1 cellular context compared by ENCODE assay signal in genomic region chr13:79393564-79394249, GRCh38.
TF ChIP-seq lines count a peak whose summit lies in the region.

No MANE protein-coding gene starts in this region.

TF ChIP-seq in HepG2, 621 proteins besides CTCF, POLR2A, EP300 and RAD21 (continued from another document and continues in another):
- no peak for TF ChIP-seq TCF7 (IDR thresholded peaks at IDR 0.05; ENCODE audit: low read depth)
- TF ChIP-seq TEAD3 (CRISPR knock-in tag; optimal IDR thresholded peaks at IDR 0.05; ENCODE audit: borderline replicate concordance), result peak; percentile 13
- peak; percentile 47; the same call in 1 of the 2 replicates for TF ChIP-seq SOX13 (IDR thresholded peaks at IDR 0.05)
- TF ChIP-seq SOX13 (CRISPR knock-in tag; conservative IDR thresholded peaks at IDR 0.05 in 1 of 2, IDR thresholded peaks at IDR 0.05 in 1 of 2), result peak in 1 of 2 experiments; percentile 86; a peak in 2 of 4 replicates
- TF ChIP-seq IKZF4 (CRISPR knock-in tag; IDR thresholded peaks at IDR 0.05; ENCODE audit: borderline replicate concordance, low read depth, not compliant biosample characterization), result no peak
- no peak for TF ChIP-seq NFYB (CRISPR knock-in tag; IDR thresholded peaks at IDR 0.05)
- TF ChIP-seq ARID2 (CRISPR knock-in tag; IDR thresholded peaks at IDR 0.05; ENCODE audit: borderline replicate concordance), result peak; percentile 70; the same call in 1 of the 2 replicates
- peak; percentile 41; the same call in 1 of the 2 replicates for TF ChIP-seq KMT2B (CRISPR knock-in tag; IDR thresholded peaks at IDR 0.05)
- 0 out of 2 replicates have a peak, but pooled peaks have one; percentile 11 for TF ChIP-seq ERF (CRISPR knock-in tag; IDR thresholded peaks at IDR 0.05)
- TF ChIP-seq SAP130 (CRISPR knock-in tag; IDR thresholded peaks at IDR 0.05; ENCODE audit: low read depth), result peak; percentile 77
- TF ChIP-seq ZNF605 (CRISPR knock-in tag; IDR thresholded peaks at IDR 0.05), result peak; percentile 90
- TF ChIP-seq ARID4A (CRISPR knock-in tag; IDR thresholded peaks at IDR 0.05; ENCODE audit: borderline replicate concordance), result peak; percentile 74; the same call in 1 of the 2 replicates
- no peak for TF ChIP-seq ZSCAN9 (CRISPR knock-in tag; IDR thresholded peaks at IDR 0.05; ENCODE audit: borderline replicate concordance)
- peak; percentile 41 for TF ChIP-seq SALL1 (CRISPR knock-in tag; IDR thresholded peaks at IDR 0.05)
- TF ChIP-seq ZNF674 (CRISPR knock-in tag; IDR thresholded peaks at IDR 0.05; ENCODE audit: low read depth), result no peak
- peak; percentile 57; the same call in 1 of the 2 replicates for TF ChIP-seq SNAPC2 (CRISPR knock-in tag; IDR thresholded peaks at IDR 0.05)
- peak; percentile 85 for TF ChIP-seq PATZ1 (CRISPR knock-in tag; IDR thresholded peaks at IDR 0.05)
- TF ChIP-seq SIX1 (CRISPR knock-in tag; IDR thresholded peaks at IDR 0.05; ENCODE audit: borderline replicate concordance), result peak; percentile 53; the same call in 1 of the 2 replicates
- peak; percentile 83 for TF ChIP-seq PHF21A (CRISPR knock-in tag; IDR thresholded peaks at IDR 0.05)
- TF ChIP-seq ZBTB7B (CRISPR knock-in tag; IDR thresholded peaks at IDR 0.05), result peak; percentile 78
- peak; percentile 53; the same call in 1 of the 2 replicates for TF ChIP-seq ZNF12 (CRISPR knock-in tag; IDR thresholded peaks at IDR 0.05)
- 0 out of 2 replicates have a peak, but pooled peaks have one; percentile 43 for TF ChIP-seq ISL2 (CRISPR knock-in tag; IDR thresholded peaks at IDR 0.05)
- TF ChIP-seq ZNF3 (CRISPR knock-in tag; IDR thresholded peaks at IDR 0.05), result peak; percentile 34; the same call in 1 of the 2 replicates
- no peak for TF ChIP-seq ZBTB40 (IDR thresholded peaks at IDR 0.05)
- 0 out of 2 replicates have a peak, but pooled peaks have one; percentile 34 for TF ChIP-seq ZBTB40 (CRISPR knock-in tag; IDR thresholded peaks at IDR 0.05)
- TF ChIP-seq ZNF501 (CRISPR knock-in tag; IDR thresholded peaks at IDR 0.05), result peak; percentile 48; the same call in 1 of the 2 replicates
- TF ChIP-seq ZNF768 (CRISPR knock-in tag; IDR thresholded peaks at IDR 0.05), result peak; percentile 41; the same call in 1 of the 2 replicates
- TF ChIP-seq SMARCE1 (IDR thresholded peaks at IDR 0.05; ENCODE audit: borderline replicate concordance), result no peak
- TF ChIP-seq TBX2 (CRISPR knock-in tag; IDR thresholded peaks at IDR 0.05; ENCODE audit: borderline replicate concordance), result peak; percentile 52; the same call in 1 of the 2 replicates
- TF ChIP-seq ZNF407 (CRISPR knock-in tag; IDR thresholded peaks at IDR 0.05; ENCODE audit: not compliant biosample characterization), result no peak
- no peak for TF ChIP-seq TIGD3 (CRISPR knock-in tag; IDR thresholded peaks at IDR 0.05; ENCODE audit: borderline replicate concordance)
- TF ChIP-seq ZNF441 (CRISPR knock-in tag; IDR thresholded peaks at IDR 0.05; ENCODE audit: borderline replicate concordance), result no peak
- TF ChIP-seq TRIM24 (CRISPR knock-in tag; IDR thresholded peaks at IDR 0.05), result no peak
